In genomic region chr5:16681761-16682335, GRCh38 we compare ENCODE assay signal across 31 cellular contexts.
"Had no signal": no experiment of that assay in that cellular context is flagged by ENCODE, and none has a peak within 500 bp of the region (broad histone marks: within the 10 kb centered on the region; RNA-seq: fewer than 3 reads in every experiment).

No MANE protein-coding gene starts in this region.

- H3K36me3 Mint-ChIP-seq: activated CD4-positive, alpha-beta memory T cell treated with anti-CD3 and anti-CD28 coated beads for 36 hours; activated naive CD4-positive, alpha-beta T cell treated with anti-CD3 and anti-CD28 coated beads, Interleukin-2, amount 50 U/mL, for 24 hours; immature natural killer cell; naive thymus-derived CD4-positive, alpha-beta T cell; stimulated activated effector memory CD8-positive, alpha-beta T cell treated with anti-CD3 and anti-CD28 coated beads, Interleukin-12 subunit alpha, Interleukin-12 subunit beta, amount 100 ng/mL, for 72 hours had no signal

- H3K27me3 ChIP-seq: esophagus muscularis mucosa, foreskin keratinocyte, heart left ventricle, sigmoid colon had no signal

- ATAC-seq: activated naive CD8-positive, alpha-beta T cell treated with anti-CD3 and anti-CD28 coated beads, Interleukin-2, amount 50 U/mL, for 24 hours; foreskin keratinocyte; heart left ventricle; naive thymus-derived CD4-positive, alpha-beta T cell; stimulated activated effector memory CD8-positive, alpha-beta T cell treated with anti-CD3 and anti-CD28 coated beads, Interleukin-12 subunit alpha, Interleukin-12 subunit beta, amount 100 ng/mL, for 72 hours; T-helper 17 cell had no signal

- H3K36me3 ChIP-seq: sigmoid colon, thoracic aorta had no signal

- H3K4me3 Mint-ChIP-seq: activated CD4-positive, alpha-beta memory T cell treated with anti-CD3 and anti-CD28 coated beads for 36 hours; activated CD4-positive, alpha-beta T cell treated with anti-CD3 and anti-CD28 coated beads, Interleukin-2, amount 10 ng/mL, durations not matched to agents 24 days and 14 days; activated naive CD4-positive, alpha-beta T cell treated with anti-CD3 and anti-CD28 coated beads, Interleukin-2, amount 50 U/mL, for 24 hours; activated naive CD8-positive, alpha-beta T cell treated with anti-CD3 and anti-CD28 coated beads, Interleukin-2, amount 50 U/mL, for 24 hours; activated T-cell treated with anti-CD3 and anti-CD28 coated beads, Interleukin-2, amount 50 U/mL, for 24 hours; dendritic cell treated with granulocyte-macrophage colony-stimulating factor and Interleukin-4, amounts not matched to agents 40 ng/mL and 50 ng/mL, for 4 days; endodermal cell; immature natural killer cell; mesothelial cell of epicardium; naive thymus-derived CD4-positive, alpha-beta T cell; stimulated activated effector memory CD8-positive, alpha-beta T cell treated with anti-CD3 and anti-CD28 coated beads, Interleukin-12 subunit alpha, Interleukin-12 subunit beta, amount 100 ng/mL, for 72 hours; stimulated activated naive CD8-positive, alpha-beta T cell treated with anti-CD3 and anti-CD28 coated beads, Interleukin-15, Interleukin-2, amounts not matched to agents 100 ng/mL and 50 ng/mL, for 24 hours; T-helper 17 cell had no signal

- H3K27ac Mint-ChIP-seq: activated CD4-positive, alpha-beta memory T cell treated with anti-CD3 and anti-CD28 coated beads for 36 hours; activated CD4-positive, alpha-beta T cell treated with anti-CD3 and anti-CD28 coated beads, Interleukin-2, amount 10 ng/mL, durations not matched to agents 24 days and 14 days; activated naive CD8-positive, alpha-beta T cell treated with anti-CD3 and anti-CD28 coated beads, Interleukin-2, amount 50 U/mL, for 24 hours; activated T-cell treated with anti-CD3 and anti-CD28 coated beads, Interleukin-2, amount 50 U/mL, for 24 hours; dendritic cell treated with granulocyte-macrophage colony-stimulating factor and Interleukin-4, amounts not matched to agents 40 ng/mL and 50 ng/mL, for 4 days; immature natural killer cell; naive thymus-derived CD4-positive, alpha-beta T cell; stimulated activated effector memory CD8-positive, alpha-beta T cell treated with anti-CD3 and anti-CD28 coated beads, Interleukin-12 subunit alpha, Interleukin-12 subunit beta, amount 100 ng/mL, for 72 hours; stimulated activated naive CD8-positive, alpha-beta T cell treated with anti-CD3 and anti-CD28 coated beads, Interleukin-15, Interleukin-2, amounts not matched to agents 100 ng/mL and 50 ng/mL, for 24 hours; T-helper 17 cell had no signal

- H3K9me3 Mint-ChIP-seq: activated CD4-positive, alpha-beta memory T cell treated with anti-CD3 and anti-CD28 coated beads for 36 hours; activated CD4-positive, alpha-beta T cell treated with anti-CD3 and anti-CD28 coated beads, Interleukin-2, amount 10 ng/mL, durations not matched to agents 24 days and 14 days; activated naive CD4-positive, alpha-beta T cell treated with anti-CD3 and anti-CD28 coated beads, Interleukin-2, amount 50 U/mL, for 24 hours; activated naive CD8-positive, alpha-beta T cell treated with anti-CD3 and anti-CD28 coated beads, Interleukin-2, amount 50 U/mL, for 24 hours; activated T-cell treated with anti-CD3 and anti-CD28 coated beads, Interleukin-2, amount 50 U/mL, for 24 hours; dendritic cell treated with granulocyte-macrophage colony-stimulating factor and Interleukin-4, amounts not matched to agents 40 ng/mL and 50 ng/mL, for 4 days; endodermal cell; mesothelial cell of epicardium; naive thymus-derived CD4-positive, alpha-beta T cell; stimulated activated effector memory CD8-positive, alpha-beta T cell treated with anti-CD3 and anti-CD28 coated beads, Interleukin-12 subunit alpha, Interleukin-12 subunit beta, amount 100 ng/mL, for 72 hours; stimulated activated naive CD8-positive, alpha-beta T cell treated with anti-CD3 and anti-CD28 coated beads, Interleukin-15, Interleukin-2, amounts not matched to agents 100 ng/mL and 50 ng/mL, for 24 hours had no signal

- FAIRE-seq: small intestine, urothelium cell line had no signal

- H3K4me1 Mint-ChIP-seq: activated CD4-positive, alpha-beta T cell treated with anti-CD3 and anti-CD28 coated beads, Interleukin-2, amount 10 ng/mL, durations not matched to agents 24 days and 14 days; activated naive CD4-positive, alpha-beta T cell treated with anti-CD3 and anti-CD28 coated beads, Interleukin-2, amount 50 U/mL, for 24 hours; activated naive CD8-positive, alpha-beta T cell treated with anti-CD3 and anti-CD28 coated beads, Interleukin-2, amount 50 U/mL, for 24 hours; endodermal cell; immature natural killer cell; mesothelial cell of epicardium; naive thymus-derived CD4-positive, alpha-beta T cell; stimulated activated effector memory CD8-positive, alpha-beta T cell treated with anti-CD3 and anti-CD28 coated beads, Interleukin-12 subunit alpha, Interleukin-12 subunit beta, amount 100 ng/mL, for 72 hours; T-helper 17 cell had no signal

- H3K4me3 ChIP-seq: esophagus muscularis mucosa, heart left ventricle, sigmoid colon, thoracic aorta had no signal

- H3K4me1 ChIP-seq: esophagus muscularis mucosa, foreskin keratinocyte, heart left ventricle had no signal

- H3K27me3 Mint-ChIP-seq: dendritic cell treated with granulocyte-macrophage colony-stimulating factor and Interleukin-4, amounts not matched to agents 40 ng/mL and 50 ng/mL, for 4 days; progenitor cell of endocrine pancreas; stimulated activated naive CD8-positive, alpha-beta T cell treated with anti-CD3 and anti-CD28 coated beads, Interleukin-15, Interleukin-2, amounts not matched to agents 100 ng/mL and 50 ng/mL, for 24 hours had no signal

- H3K9me3 ChIP-seq: esophagus muscularis mucosa, heart left ventricle, sigmoid colon, thoracic aorta had no signal

- DNase-seq: activated CD4-positive, alpha-beta memory T cell treated with anti-CD3 and anti-CD28 coated beads for 36 hours; activated CD4-positive, alpha-beta T cell treated with anti-CD3 and anti-CD28 coated beads, Interleukin-2, amount 10 ng/mL, durations not matched to agents 24 days and 14 days; activated CD4-positive, CD25-positive, alpha-beta regulatory T cell treated with anti-CD3 and anti-CD28 coated beads, Interleukin-2, amount 50 U/mL, for 72 hours; activated CD8-positive, alpha-beta memory T cell treated with anti-CD3 and anti-CD28 coated beads, Interleukin-2, amount 50 U/mL, for 48 hours; activated gamma-delta T cell; activated naive CD8-positive, alpha-beta T cell treated with anti-CD3 and anti-CD28 coated beads, Interleukin-2, amount 50 U/mL, for 24 hours; activated T-cell treated with anti-CD3 and anti-CD28 coated beads, Interleukin-2, amount 50 U/mL, for 24 hours; amygdala; central memory CD4-positive, alpha-beta T cell; endodermal cell; foreskin keratinocyte; heart left ventricle; hypothalamus; immature natural killer cell; mammary epithelial cell; naive thymus-derived CD4-positive, alpha-beta T cell; retina; sigmoid colon; small intestine; stimulated activated CD4-positive, alpha-beta T cell treated with anti-CD3 and anti-CD28 coated beads, Interleukin-4, amount 100 ng/mL, for 24 hours; T-helper 17 cell; trophoblast cell had no signal

- H3K27ac ChIP-seq: esophagus muscularis mucosa, foreskin keratinocyte, heart left ventricle, sigmoid colon, thoracic aorta had no signal
